In the genomic region with DNA sequence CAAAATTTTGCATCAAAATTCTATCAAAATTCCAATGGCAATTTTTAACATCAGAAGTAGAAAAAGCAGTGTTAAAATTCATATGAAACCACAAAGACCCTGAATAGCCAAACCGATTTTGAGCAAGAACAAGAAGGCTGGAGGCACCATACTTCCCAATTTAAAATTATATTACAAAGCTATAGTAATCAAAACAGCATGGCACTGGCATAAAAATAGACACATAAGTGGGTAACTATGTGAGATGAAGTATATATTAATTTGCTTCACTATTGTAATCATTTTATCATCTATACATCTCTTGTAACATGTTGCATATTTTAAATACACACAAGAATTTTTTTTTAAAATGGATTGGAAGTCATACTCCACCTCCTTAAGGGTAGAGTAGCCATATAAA, we compare ENCODE assay signal across 29 cellular contexts.
"Had no signal": no experiment of that assay in that cellular context is flagged by ENCODE, and none has a peak within 500 bp of the region (broad histone marks: within the 10 kb centered on the region; RNA-seq: fewer than 3 reads in every experiment).

No MANE protein-coding gene starts in this region.

- FAIRE-seq: endometrium, endothelial cell of umbilical vein, frontal cortex had no signal

- H3K27me3 ChIP-seq: colonic mucosa, dorsolateral prefrontal cortex, esophagus muscularis mucosa, esophagus squamous epithelium, foreskin keratinocyte, gastrocnemius medialis, gastroesophageal sphincter, heart left ventricle, heart right ventricle, hepatocyte had no signal

- ATAC-seq: effector memory CD8-positive, alpha-beta T cell; esophagus mucosa; foreskin keratinocyte; gastrocnemius medialis; gastroesophageal sphincter; heart left ventricle; heart right ventricle had no signal

- H3K27ac Mint-ChIP-seq: dendritic cell treated with granulocyte-macrophage colony-stimulating factor and Interleukin-4, amounts not matched to agents 40 ng/mL and 50 ng/mL, for 4 days; effector memory CD8-positive, alpha-beta T cell; endodermal cell had no signal

- H3K27ac ChIP-seq: colonic mucosa, coronary artery, dorsolateral prefrontal cortex, epithelial cell of prostate, esophagus muscularis mucosa, esophagus squamous epithelium, foreskin keratinocyte, gastrocnemius medialis, gastroesophageal sphincter, heart left ventricle, heart right ventricle, hepatocyte had no signal

- H3K79me2 ChIP-seq: hepatocyte had no signal

- H3K4me2 ChIP-seq: hepatocyte had no signal

- DNase-seq: colonic mucosa; cortex of kidney; dermis blood vessel endothelial cell; dorsolateral prefrontal cortex; effector CD4-positive, alpha-beta T cell; effector CD8-positive, alpha-beta T cell; effector memory CD4-positive, alpha-beta T cell; effector memory CD8-positive, alpha-beta T cell; endodermal cell; erythroblast; esophagus squamous epithelium; foreskin fibroblast; foreskin keratinocyte; foreskin melanocyte; gastrocnemius medialis; glutamatergic neuron; head of caudate nucleus; heart left ventricle; heart right ventricle had no signal

- H3K36me3 ChIP-seq: colonic mucosa, esophagus muscularis mucosa, esophagus squamous epithelium, gastrocnemius medialis, gastroesophageal sphincter, heart left ventricle, heart right ventricle had no signal

- H3K4me1 Mint-ChIP-seq: endodermal cell had no signal

- H3K9me3 Mint-ChIP-seq: dendritic cell treated with granulocyte-macrophage colony-stimulating factor and Interleukin-4, amounts not matched to agents 40 ng/mL and 50 ng/mL, for 4 days; effector memory CD8-positive, alpha-beta T cell had no signal

- H3K4me3 Mint-ChIP-seq: dendritic cell treated with granulocyte-macrophage colony-stimulating factor and Interleukin-4, amounts not matched to agents 40 ng/mL and 50 ng/mL, for 4 days; effector memory CD8-positive, alpha-beta T cell; endodermal cell had no signal

- H3K9me3 ChIP-seq: colonic mucosa, esophagus squamous epithelium, gastrocnemius medialis had no signal

- H2AFZ ChIP-seq: hepatocyte had no signal

- H3K4me1 ChIP-seq: colonic mucosa, esophagus muscularis mucosa, esophagus squamous epithelium, foreskin keratinocyte, gastrocnemius medialis, gastroesophageal sphincter, heart left ventricle, heart right ventricle had no signal

- H3K27me3 Mint-ChIP-seq: dendritic cell treated with granulocyte-macrophage colony-stimulating factor and Interleukin-4, amounts not matched to agents 40 ng/mL and 50 ng/mL, for 4 days; effector memory CD8-positive, alpha-beta T cell had no signal

- H3K4me3 ChIP-seq: colonic mucosa, coronary artery, dorsolateral prefrontal cortex, esophagus muscularis mucosa, esophagus squamous epithelium, gastrocnemius medialis, gastroesophageal sphincter, heart left ventricle, heart right ventricle, hepatocyte had no signal
